In genomic region chr7:17298102-17298839, GRCh38 we compare ENCODE assay signal across 8 cellular contexts. TPM values are rescaled to one million over a fixed set of nuclear protein-coding genes. Genes with fewer than 3 reads are reported as not detected.
DNase-seq lines count a peak whose midpoint lies in the region; ATAC-seq and TF ChIP-seq lines count a peak whose summit lies in the region.

TSS of gene AHR (plus strand) at chr7:17298652. CDS start at chr7:17299265, 613 bp downstream.

- H3K4me3 Mint-ChIP-seq in T-helper 17 cell = peak within 1 kb of the TSS; percentile 99

- DNase-seq in GM10248 (ENCODE audit: extremely low spot score) (peak; percentile 91), HFF-Myc (ENCODE audit: extremely low read depth, low read depth) (peak; percentile 71), NCI-H1105 (lab: John Stamatoyannopoulos, UW) (peak; percentile 88), T-helper 17 cell (peak; percentile 76 to 84 (median 79)), right atrium auricular region (ENCODE audit: low spot score) (peak; percentile 97), pulmonary artery endothelial cell (ENCODE audit: low read depth, low spot score) (peak; percentile 88), vagina (ENCODE audit: extremely low spot score in 2 of 2) (peak in 1 of 2 donors; percentile 96)

- intact Hi-C loops in vagina (cut with DNase I) = loop anchor here (10.0 kb wide), 1 partner anchor 313 kb away; no protein-coding TSS in a partner anchor

- no peaks in the 10 kb centered on the region for H3K27me3 Mint-ChIP-seq in T-helper 17 cell

- peaks cover 22% of the 10 kb centered on the region for H3K4me1 Mint-ChIP-seq in T-helper 17 cell

- H3K27ac ChIP-seq in angular gyrus (ENCODE audit: low read depth, low read length) = peak within 1 kb of the TSS; percentile 94
- H3K27ac ChIP-seq in right atrium auricular region = peak within 1 kb of the TSS; percentile 91 to 97
- H3K27ac ChIP-seq in vagina = peak within 1 kb of the TSS; percentile 98

- peaks cover 4% of the 10 kb centered on the region for H3K36me3 Mint-ChIP-seq in T-helper 17 cell (ENCODE audit: low read depth)

- CTCF ChIA-PET in GM10248 (lab: Yijun Ruan, JAX) = interaction anchor here (1.1 to 4.0 kb wide), 4 partner anchors 11 to 315 kb away, joined by 3 to 19 read pairs (median 4); no protein-coding TSS in a partner anchor

- peak; percentile 79 for ATAC-seq in T-helper 17 cell

- H3K4me3 ChIP-seq in HFF-Myc (replicated peaks; ENCODE audit: low read depth, low read length) (peak within 1 kb of the TSS; percentile 92), right atrium auricular region (peak within 1 kb of the TSS; percentile 77 to 99), vagina (peak within 1 kb of the TSS; percentile 91 to 97)

- H3K9me3 ChIP-seq in T-helper 17 cell (ENCODE audit: control insufficient read depth, low read length, poor library complexity, severe bottlenecking) = no peaks in the 10 kb centered on the region
- H3K9me3 ChIP-seq in right atrium auricular region = no peaks in the 10 kb centered on the region
- H3K9me3 ChIP-seq in vagina = no peaks in the 10 kb centered on the region

- H3K27ac Mint-ChIP-seq in T-helper 17 cell = peak within 1 kb of the TSS; percentile 97

- POLR2A ChIA-PET in GM10248 (lab: Yijun Ruan, JAX) = interaction anchor here (0.7 to 1.2 kb wide), 5 partner anchors 9 to 462 kb away, joined by 3 to 6 read pairs (median 5); no protein-coding TSS in a partner anchor

- H3K4me1 ChIP-seq in right atrium auricular region (peaks cover 0 to 22% of the 10 kb centered on the region in 2 donors), vagina (peaks cover 16% of the 10 kb centered on the region)

- TF ChIP-seq POLR2A in vagina (IDR thresholded peaks at IDR 0.05) = peak; percentile 74 to 89

- TF ChIP-seq CTCF in GM10248 (IDR thresholded peaks at IDR 0.05; ENCODE audit: control extremely low read depth, extremely low read depth, low read depth, missing control alignments) = no peak
- TF ChIP-seq CTCF in HFF-Myc (IDR thresholded peaks at IDR 0.05; ENCODE audit: low read depth, low read length, missing control alignments) = no peak
- no peak for TF ChIP-seq CTCF in right atrium auricular region (IDR thresholded peaks at IDR 0.05)
- TF ChIP-seq CTCF in vagina (IDR thresholded peaks at IDR 0.05) = no peak

- no peaks in the 10 kb centered on the region for H3K27me3 ChIP-seq in right atrium auricular region
- no peaks in the 10 kb centered on the region for H3K27me3 ChIP-seq in vagina

- no peaks in the 10 kb centered on the region for H3K36me3 ChIP-seq in right atrium auricular region
- no peaks in the 10 kb centered on the region for H3K36me3 ChIP-seq in vagina

RNA-seq across cellular contexts. Expression of gene AHR, which starts in this region (rescaled TPM):
- total RNA-seq in T-helper 17 cell (100 to 1,000 TPM; 139 to 208 TPM), right atrium auricular region (10 to 100 TPM; 38.7 to 45.4 TPM), pulmonary artery endothelial cell (68.3 and 73.2 TPM in 2 replicates), vagina (122 TPM)
